ENCODE assay signal across 8 cellular contexts in genomic region chr11:1515082-1516060, GRCh38. TPM values are rescaled to one million over a fixed set of nuclear protein-coding genes. Genes with fewer than 3 reads are reported as not detected.
DNase-seq lines count a peak whose midpoint lies in the region; ATAC-seq and TF ChIP-seq lines count a peak whose summit lies in the region.

No MANE protein-coding gene starts in this region.

- H3K36me3 ChIP-seq in psoas muscle (ENCODE audit: insufficient read depth in 1 of 2, low read depth in 1 of 2): no peaks in the 10 kb centered on the region

- DNase-seq in DMS79 (lab: John Stamatoyannopoulos, UW) (peak; percentile 8), Kasumi-1 (lab: John Stamatoyannopoulos, UW) (peak; percentile 50 to 52), T follicular helper cell (ENCODE audit: low read depth) (peak; percentile 60), cardiac septum (ENCODE audit: low spot score) (peak; percentile 87), psoas muscle (peak; percentile 84 to 91), ureter (ENCODE audit: low spot score) (peak; percentile 86)
- peak; percentile 54 for DNase-seq in activated naive CD8-positive, alpha-beta T cell treated with anti-CD3 and anti-CD28 coated beads, Interleukin-2, amount 50 U/mL, for 16 hours (ENCODE audit: low read depth, low spot score)

- ATAC-seq in psoas muscle (peak; percentile 91 to 96 (median 94)), HG03175 (IDR thresholded peaks at IDR 0.05; ENCODE audit: unreplicated experiment) (no peak)

- peak; percentile 97 for TF ChIP-seq CTCF in psoas muscle (IDR thresholded peaks at IDR 0.05)

- intact Hi-C loops in cardiac septum (cut with DNase I): loop anchor here (2.0 to 5.0 kb wide), 3 partner anchors 58 to 313 kb away; no protein-coding TSS in a partner anchor
- intact Hi-C loops in psoas muscle (cut with DNase I): loop anchor here (1.0 to 5.0 kb wide), 5 partner anchors 58 to 313 kb away; no protein-coding TSS in a partner anchor

- H3K4me1 ChIP-seq in psoas muscle: peaks cover 40% of the 10 kb centered on the region

- no peak overlapping the region for H3K4me3 ChIP-seq in psoas muscle

- no peak overlapping the region for H3K27ac ChIP-seq in psoas muscle

- H3K27me3 ChIP-seq in psoas muscle (ENCODE audit: insufficient read depth in 3 of 3, low read length in 2 of 3): no peaks in the 10 kb centered on the region

- H3K9me3 ChIP-seq in psoas muscle: no peaks in the 10 kb centered on the region

- 27 to 34% (median 33%) methylated on average over 33 to 36 of the region's 36 CpGs for WGBS in psoas muscle, 3 donors

RNA-seq across cellular contexts. Expression of gene MOB2, which starts 28.8 kb away (rescaled TPM):
- total RNA-seq in cardiac septum (48.5 TPM), psoas muscle (10 to 100 TPM; 44.5 to 58.7 (median 52.4) TPM), ureter (61.5 TPM)
- polyA plus RNA-seq in psoas muscle: 10 to 100 TPM; 52.6 to 75.1 (median 74.2) TPM

RNA-seq across cellular contexts. Expression of gene DUSP8, which starts 56.7 kb away (rescaled TPM):
- total RNA-seq in cardiac septum: 36.9 TPM
- total RNA-seq in psoas muscle: 10 to 100 TPM in 3 of 4 donors, 1 to 10 TPM in 1; 9.9 to 15.2 (median 14.0) TPM
- polyA plus RNA-seq in psoas muscle: 1 to 10 TPM; 1.0 to 4.4 (median 3.5) TPM
- total RNA-seq in ureter: 6.0 TPM

Comparison
In these comparisons a context has a peak if more than half of its experiments do, and no peak if none do; other contexts are left out.
1. DNase-seq: peak in every context shown above with its lines; median percentile 88 in psoas muscle; 87 in cardiac septum; 86 in ureter; 60 in T follicular helper cell; 54 in activated naive CD8-positive, alpha-beta T cell treated with anti-CD3 and anti-CD28 coated beads, Interleukin-2, amount 50 U/mL, for 16 hours; 51 in Kasumi-1; 8 in DMS79.